Comparison of ENCODE assay signal across 16 cellular contexts in genomic region chr14:73924337-73924736, GRCh38. TPM values are rescaled to one million over a fixed set of nuclear protein-coding genes. Genes with fewer than 3 reads are reported as not detected.
A peak's percentile ranks its signal among the peaks of the same experiment; 100 is the strongest.
DNase-seq lines count a peak whose midpoint lies in the region; ATAC-seq and TF ChIP-seq lines count a peak whose summit lies in the region.
"Had no signal": no experiment of that assay in that cellular context is flagged by ENCODE, and none has a peak within 500 bp of the region (broad histone marks: within the 10 kb centered on the region; RNA-seq: fewer than 3 reads in every experiment).

No MANE protein-coding gene starts in this region.

- H3K4me3 ChIP-seq in GM23248 = no peak overlapping the region
- H3K4me3 ChIP-seq: GM23338 had no signal

- H3K79me2 ChIP-seq in GM23248 (ENCODE audit: insufficient read depth) = peaks cover 23% of the 10 kb centered on the region

- H3K4me3 Mint-ChIP-seq in activated CD8-positive, alpha-beta memory T cell treated with anti-CD3 and anti-CD28 coated beads, Interleukin-2, amount 10 ng/mL, durations not matched to agents 7 days and 5 days = no peak overlapping the region
- H3K4me3 Mint-ChIP-seq in chondrocyte (ENCODE audit: unreplicated experiment) = no peak overlapping the region
- H3K4me3 Mint-ChIP-seq in neural crest cell = no peak overlapping the region
- H3K4me3 Mint-ChIP-seq: CD4-positive, alpha-beta memory T cell; GM23338 had no signal

- H3K9me2 ChIP-seq in GM23248 (ENCODE audit: insufficient read depth) = no peaks in the 10 kb centered on the region

- H2AFZ ChIP-seq in GM23248 = no peak overlapping the region
- H2AFZ ChIP-seq: GM23338 had no signal

- no peaks in the 10 kb centered on the region for H3K9me3 Mint-ChIP-seq in activated CD8-positive, alpha-beta memory T cell treated with anti-CD3 and anti-CD28 coated beads, Interleukin-2, amount 10 ng/mL, durations not matched to agents 7 days and 5 days (ENCODE audit: low read depth)
- H3K9me3 Mint-ChIP-seq in chondrocyte (ENCODE audit: low read depth) = no peaks in the 10 kb centered on the region
- H3K9me3 Mint-ChIP-seq in neural crest cell = no peaks in the 10 kb centered on the region
- H3K9me3 Mint-ChIP-seq: GM23338 had no signal

- H3K4me2 ChIP-seq in GM23248 (ENCODE audit: unreplicated experiment) = no peak overlapping the region
- H3K4me2 ChIP-seq: GM23338 had no signal

- no peaks in the 10 kb centered on the region for H3K9me3 ChIP-seq in GM23248 (ENCODE audit: low read depth)

- no peaks in the 10 kb centered on the region for H3K4me1 ChIP-seq in GM23248 (ENCODE audit: insufficient read depth)

- H3K9ac ChIP-seq in GM23248 = no peak overlapping the region

- 90 to 91% methylated on average over 5 of the region's 5 CpGs for WGBS in GM23248 (ENCODE audit: low coverage in 1 of 2, low lambda C conversion rate in 2 of 2, missing lambda C conversion rate in 2 of 2), 2 experiments

- H3K27me3 ChIP-seq in GM23248 (replicated peaks; ENCODE audit: insufficient read depth) = no peaks in the 10 kb centered on the region

- TF ChIP-seq CTCF in chondrocyte (IDR thresholded peaks at IDR 0.05) (no peak), neural crest cell (conservative IDR thresholded peaks at IDR 0.05) (no peak)

- H4K20me1 ChIP-seq in GM23248 (ENCODE audit: insufficient read depth) = no peaks in the 10 kb centered on the region

- H3K4me1 Mint-ChIP-seq in activated CD8-positive, alpha-beta memory T cell treated with anti-CD3 and anti-CD28 coated beads, Interleukin-2, amount 10 ng/mL, durations not matched to agents 7 days and 5 days = no peaks in the 10 kb centered on the region
- no peaks in the 10 kb centered on the region for H3K4me1 Mint-ChIP-seq in chondrocyte (ENCODE audit: low read depth)
- H3K4me1 Mint-ChIP-seq in neural crest cell = no peaks in the 10 kb centered on the region
- H3K4me1 Mint-ChIP-seq: GM23338 had no signal

- peaks cover 9% of the 10 kb centered on the region; the same call in 1 of the 2 replicates for H3F3A ChIP-seq in GM23248 (ENCODE audit: insufficient read depth)

- no peak overlapping the region for H3K27ac ChIP-seq in GM23248

- H3K27me3 Mint-ChIP-seq in activated CD8-positive, alpha-beta memory T cell treated with anti-CD3 and anti-CD28 coated beads, Interleukin-2, amount 10 ng/mL, durations not matched to agents 7 days and 5 days = no peaks in the 10 kb centered on the region
- H3K27me3 Mint-ChIP-seq in chondrocyte (ENCODE audit: low read depth) (no peaks in the 10 kb centered on the region), neural crest cell (ENCODE audit: low read depth) (no peaks in the 10 kb centered on the region)
- H3K27me3 Mint-ChIP-seq: CD4-positive, alpha-beta memory T cell had no signal

- ATAC-seq in activated CD8-positive, alpha-beta memory T cell treated with anti-CD3 and anti-CD28 coated beads, Interleukin-2, amount 10 ng/mL, durations not matched to agents 7 days and 5 days = no peak
- ATAC-seq: GM23338, HCT116 had no signal

- CTCF ChIA-PET in activated CD8-positive, alpha-beta memory T cell treated with anti-CD3 and anti-CD28 coated beads, Interleukin-2, amount 10 ng/mL, durations not matched to agents 7 days and 5 days (lab: Charles Lee) = interaction anchor here (0.7 kb wide), 1 partner anchor 15 kb away, joined by 3 read pairs; no protein-coding TSS in a partner anchor

- in situ Hi-C loops in GM23248 (cut with MboI) = no loop called here

- no peak for DNase-seq in activated CD8-positive, alpha-beta memory T cell treated with anti-CD3 and anti-CD28 coated beads, Interleukin-2, amount 10 ng/mL, durations not matched to agents 7 days and 5 days
- DNase-seq in activated CD8-positive, alpha-beta memory T cell treated with anti-CD3 and anti-CD28 coated beads, Interleukin-2, amount 50 U/mL, for 48 hours = no peak
- DNase-seq in GM23248 (peak; percentile 9), chondrocyte (ENCODE audit: low spot score) (no peak), neural crest cell (ENCODE audit: low read depth, low spot score) (no peak), NCI-H1092 (lab: John Stamatoyannopoulos, UW) (no peak), NCI-H146 treated with DMSO at 0.1 percent for 48 hours (lab: John Stamatoyannopoulos, UW; ENCODE audit: unreplicated experiment) (no peak), mesenteric fat pad (ENCODE audit: low spot score) (no peak)
- DNase-seq: CD4-positive, alpha-beta memory T cell; Kasumi-1; MM.1S; NCI-H1092 treated with DMSO at 0.1 percent for 48 hours; NCI-H1694; SHP77 had no signal

- peak overlapping the region; percentile 25 for H3K27ac Mint-ChIP-seq in activated CD8-positive, alpha-beta memory T cell treated with anti-CD3 and anti-CD28 coated beads, Interleukin-2, amount 10 ng/mL, durations not matched to agents 7 days and 5 days
- peak overlapping the region; percentile 61 for H3K27ac Mint-ChIP-seq in chondrocyte (ENCODE audit: unreplicated experiment)
- peak overlapping the region; percentile 44 for H3K27ac Mint-ChIP-seq in neural crest cell (ENCODE audit: unreplicated experiment)

- H3K36me3 ChIP-seq in GM23248 (ENCODE audit: low read depth) = peaks cover 91% of the 10 kb centered on the region

- H3K36me3 Mint-ChIP-seq in activated CD8-positive, alpha-beta memory T cell treated with anti-CD3 and anti-CD28 coated beads, Interleukin-2, amount 10 ng/mL, durations not matched to agents 7 days and 5 days = peaks cover 52% of the 10 kb centered on the region
- peaks cover 44% of the 10 kb centered on the region for H3K36me3 Mint-ChIP-seq in chondrocyte (ENCODE audit: low read depth)
- H3K36me3 Mint-ChIP-seq in neural crest cell (ENCODE audit: low read depth) = peaks cover 19% of the 10 kb centered on the region

RNA-seq across cellular contexts. Expression of gene FAM161B, which starts 25.6 kb away (rescaled TPM):
- total RNA-seq in activated CD8-positive, alpha-beta memory T cell treated with anti-CD3 and anti-CD28 coated beads, Interleukin-2, amount 10 ng/mL, durations not matched to agents 7 days and 5 days = 1 to 10 TPM; 1.2 to 1.8 TPM
- total RNA-seq in GM23248 (2014; rRNA removed; shearing (Covaris generic)) = 5.3 and 6.5 TPM in 2 replicates
- 4.1 and 4.5 TPM in 2 replicates for polyA plus RNA-seq in GM23248 (2016; fragmentation: Nextera tagmentation; extraction: Ambion mirVana)
- 5.5 to 5.9 TPM (median 5.8 TPM) in 3 replicates for total RNA-seq in chondrocyte
- 2.8 and 3.3 TPM in 2 replicates for total RNA-seq in neural crest cell
- total RNA-seq in mesenteric fat pad = 2.7 TPM

RNA-seq across cellular contexts. Expression of gene COQ6, which starts 25.8 kb away (rescaled TPM):
- 10 to 100 TPM; 17.7 to 18.1 TPM for total RNA-seq in activated CD8-positive, alpha-beta memory T cell treated with anti-CD3 and anti-CD28 coated beads, Interleukin-2, amount 10 ng/mL, durations not matched to agents 7 days and 5 days
- 21.4 and 48.0 TPM in 2 replicates for total RNA-seq in GM23248 (2014; rRNA removed; shearing (Covaris generic))
- polyA plus RNA-seq in GM23248 (2016; fragmentation: Nextera tagmentation; extraction: Ambion mirVana) = 29.4 and 40.2 TPM in 2 replicates
- 16.6 to 25.9 TPM (median 18.4 TPM) in 3 replicates for total RNA-seq in chondrocyte
- total RNA-seq in neural crest cell = 15.5 TPM in 2 replicates
- total RNA-seq in mesenteric fat pad = 17.1 TPM

RNA-seq across cellular contexts. Expression of gene ZNF410, which starts 37.7 kb away (rescaled TPM):
- 10 to 100 TPM; 55.1 to 58.1 TPM for total RNA-seq in activated CD8-positive, alpha-beta memory T cell treated with anti-CD3 and anti-CD28 coated beads, Interleukin-2, amount 10 ng/mL, durations not matched to agents 7 days and 5 days
- 64.6 and 70.1 TPM in 2 replicates for total RNA-seq in GM23248 (2014; rRNA removed; shearing (Covaris generic))
- 54.1 and 59.0 TPM in 2 replicates for polyA plus RNA-seq in GM23248 (2016; fragmentation: Nextera tagmentation; extraction: Ambion mirVana)
- total RNA-seq in chondrocyte (34.8 to 40.1 TPM (median 39.7 TPM) in 3 replicates), neural crest cell (50.5 and 53.0 TPM in 2 replicates), mesenteric fat pad (51.1 TPM)
